ENCODE assay signal across 20 cellular contexts in genomic region chr3:31092748-31093607, GRCh38.
DNase-seq lines count a peak whose midpoint lies in the region; ATAC-seq, FAIRE-seq and TF ChIP-seq lines count a peak whose summit lies in the region.
"Had no signal": no experiment of that assay in that cellular context is flagged by ENCODE, and none has a peak within 500 bp of the region (broad histone marks: within the 10 kb centered on the region; RNA-seq: fewer than 3 reads in every experiment).

No MANE protein-coding gene starts in this region.

- no peak for TF ChIP-seq CTCF in cardiac muscle cell (IDR thresholded peaks at IDR 0.05; ENCODE audit: low read depth, low read length)

- H3K4me3 ChIP-seq in adipocyte (ENCODE audit: low read length) (peak overlapping the region; percentile 29), cardiac muscle cell (no peak overlapping the region)
- H3K4me3 ChIP-seq: esophagus squamous epithelium, pancreas, testis had no signal

- no peaks in the 10 kb centered on the region for H3K9me3 Mint-ChIP-seq in activated T-cell treated with anti-CD3 and anti-CD28 coated beads, Interleukin-2, amount 50 U/mL, for 24 hours
- H3K9me3 Mint-ChIP-seq: activated naive CD8-positive, alpha-beta T cell treated with anti-CD3 and anti-CD28 coated beads for 36 hours; CD14-positive monocyte; T-cell had no signal

- H3K27me3 ChIP-seq in adipocyte (replicated peaks; ENCODE audit: control insufficient read depth, insufficient read depth, low read length) (no peaks in the 10 kb centered on the region), cardiac muscle cell (no peaks in the 10 kb centered on the region)
- H3K27me3 ChIP-seq: esophagus squamous epithelium, pancreas, testis had no signal

- H3K9ac ChIP-seq in adipocyte (ENCODE audit: low read length), result no peak overlapping the region

- H3K27ac ChIP-seq in cardiac muscle cell, result no peak overlapping the region
- H3K27ac ChIP-seq: esophagus squamous epithelium, pancreas, testis had no signal

- no peaks in the 10 kb centered on the region for H3K36me3 ChIP-seq in adipocyte (ENCODE audit: control insufficient read depth, insufficient read depth, low read length, severe bottlenecking)
- no peaks in the 10 kb centered on the region for H3K36me3 ChIP-seq in cardiac muscle cell
- H3K36me3 ChIP-seq: esophagus squamous epithelium, pancreas had no signal

- no peak for FAIRE-seq in GM19239 (lab: Jason Lieb, UNC)
- FAIRE-seq: colon, GM12892, pancreas had no signal

- no peaks in the 10 kb centered on the region for H3K9me3 ChIP-seq in adipocyte (ENCODE audit: control insufficient read depth, low read length)
- no peaks in the 10 kb centered on the region for H3K9me3 ChIP-seq in cardiac muscle cell (ENCODE audit: low read depth)
- H3K9me3 ChIP-seq: esophagus squamous epithelium, pancreas, testis had no signal

- H3K4me1 ChIP-seq in adipocyte (ENCODE audit: control insufficient read depth, insufficient read depth, low read length) (peaks cover 11% of the 10 kb centered on the region), cardiac muscle cell (ENCODE audit: low read depth) (peaks cover 8% of the 10 kb centered on the region)
- H3K4me1 ChIP-seq: pancreas, testis had no signal

- H3K4me3 Mint-ChIP-seq in activated T-cell treated with anti-CD3 and anti-CD28 coated beads, Interleukin-2, amount 50 U/mL, for 24 hours, result no peak overlapping the region
- H3K4me3 Mint-ChIP-seq: activated naive CD8-positive, alpha-beta T cell treated with anti-CD3 and anti-CD28 coated beads for 36 hours; CD14-positive monocyte; T-cell had no signal

- ATAC-seq in GM18858 (IDR thresholded peaks at IDR 0.05; ENCODE audit: unreplicated experiment) (no peak), HG02870 (IDR thresholded peaks at IDR 0.05; ENCODE audit: unreplicated experiment) (no peak)
- ATAC-seq: T-cell had no signal

- DNase-seq in EL (peak; percentile 65), adipocyte (ENCODE audit: low read depth) (no peak), cardiac muscle cell (ENCODE audit: low read depth in 1 of 2, low spot score in 1 of 2) (peak; percentile 6 to 69), pulmonary artery endothelial cell (ENCODE audit: low read depth, low spot score) (peak; percentile 60), GM19239 (ENCODE audit: insufficient read length, low spot score) (no peak)
- no peak for DNase-seq in activated T-cell treated with anti-CD3 and anti-CD28 coated beads, Interleukin-2, amount 50 U/mL, for 24 hours
- DNase-seq: activated CD4-positive, CD25-positive, alpha-beta regulatory T cell; activated naive CD8-positive, alpha-beta T cell treated with anti-CD3 and anti-CD28 coated beads for 36 hours; esophagus squamous epithelium; NCI-H1694 treated with DMSO at 0.1 percent for 48 hours; NCI-H526; pancreas; stimulated activated CD4-positive, alpha-beta T cell treated with anti-CD3 and anti-CD28 coated beads, Interleukin-15, amount 100 ng/mL, for 24 hours; T-cell; testis had no signal

- no peaks in the 10 kb centered on the region for H3K36me3 Mint-ChIP-seq in activated T-cell treated with anti-CD3 and anti-CD28 coated beads, Interleukin-2, amount 50 U/mL, for 24 hours (ENCODE audit: low read depth)
- H3K36me3 Mint-ChIP-seq: activated naive CD8-positive, alpha-beta T cell treated with anti-CD3 and anti-CD28 coated beads for 36 hours; CD14-positive monocyte; T-cell had no signal

- no peak overlapping the region for H3K27ac Mint-ChIP-seq in activated T-cell treated with anti-CD3 and anti-CD28 coated beads, Interleukin-2, amount 50 U/mL, for 24 hours
- H3K27ac Mint-ChIP-seq: activated naive CD8-positive, alpha-beta T cell treated with anti-CD3 and anti-CD28 coated beads for 36 hours; CD14-positive monocyte; T-cell had no signal

- peaks cover 7% of the 10 kb centered on the region for H3K4me1 Mint-ChIP-seq in activated T-cell treated with anti-CD3 and anti-CD28 coated beads, Interleukin-2, amount 50 U/mL, for 24 hours (ENCODE audit: low read depth)

- H3K27me3 Mint-ChIP-seq in activated T-cell treated with anti-CD3 and anti-CD28 coated beads, Interleukin-2, amount 50 U/mL, for 24 hours, result no peaks in the 10 kb centered on the region
- H3K27me3 Mint-ChIP-seq: activated naive CD8-positive, alpha-beta T cell treated with anti-CD3 and anti-CD28 coated beads for 36 hours; T-cell had no signal

Comparison
In these comparisons a context has a peak if more than half of its experiments do, and no peak if none do; other contexts are left out.
1. DNase-seq: peak in EL (single experiment), cardiac muscle cell (2 of 2) and pulmonary artery endothelial cell (single experiment); none in adipocyte (single experiment), activated T-cell treated with anti-CD3 and anti-CD28 coated beads, Interleukin-2, amount 50 U/mL, for 24 hours (single experiment) and GM19239 (single experiment).